Comparison of ENCODE assay signal across 8 cellular contexts in genomic region chr17:82752371-82753200, GRCh38. TPM values are rescaled to one million over a fixed set of nuclear protein-coding genes. Genes with fewer than 3 reads are reported as not detected.
A peak's percentile ranks its signal among the peaks of the same experiment; 100 is the strongest.
DNase-seq lines count a peak whose midpoint lies in the region; ATAC-seq and TF ChIP-seq lines count a peak whose summit lies in the region.

No MANE protein-coding gene starts in this region.

- peak overlapping the region; percentile 89; the same call in 1 of the 2 replicates for H2AFZ ChIP-seq in PC-3 (ENCODE audit: low read length)

- peaks cover 36% of the 10 kb centered on the region for H3K79me2 ChIP-seq in PC-3 (ENCODE audit: low read length)

- no peaks in the 10 kb centered on the region for H3F3A ChIP-seq in PC-3 (ENCODE audit: low read length, unreplicated experiment)

- H3K36me3 ChIP-seq in PC-3 (ENCODE audit: low read depth, low read length) (peaks cover under 1% of the 10 kb centered on the region; the same call in 1 of the 2 replicates), duodenal mucosa (ENCODE audit: control insufficient read depth in 1 of 2, insufficient read depth in 2 of 2, low read length in 2 of 2) (no peaks in the 10 kb centered on the region), aorta (ENCODE audit: control insufficient read depth in 1 of 2, insufficient read depth in 2 of 2, low read length in 1 of 2) (no peaks in the 10 kb centered on the region)

- CTCF ChIA-PET in PC-3 (lab: Charles Lee): no interaction called here

- H3K4me3 ChIP-seq in PC-3 (ENCODE audit: low read length) (peak overlapping the region; percentile 79), duodenal mucosa (ENCODE audit: low read depth in 1 of 2, low read length in 2 of 2) (peak overlapping the region; percentile 86 to 87), aorta (ENCODE audit: low read length in 2 of 2) (peak overlapping the region; percentile 90 to 91)

- H3K9me3 ChIP-seq in PC-3 (ENCODE audit: low read length): no peaks in the 10 kb centered on the region
- H3K9me3 ChIP-seq in duodenal mucosa (ENCODE audit: control insufficient read depth in 1 of 2, low read length in 2 of 2): no peaks in the 10 kb centered on the region
- no peaks in the 10 kb centered on the region for H3K9me3 ChIP-seq in aorta (ENCODE audit: control insufficient read depth, low read length)

- H3K27ac ChIP-seq in PC-3 (ENCODE audit: low read length) (0 out of 2 replicates have a peak overlapping the region, but pooled peaks have one; percentile 64), duodenal mucosa (ENCODE audit: low read depth, low read length) (no peak overlapping the region), aorta (ENCODE audit: low read depth in 1 of 2, low read length in 2 of 2) (peak overlapping the region in 1 of 2 donors; percentile 39)

- TF ChIP-seq CTCF in PC-3 (conservative IDR thresholded peaks at IDR 0.05; ENCODE audit: low read depth, low read length): no peak
- TF ChIP-seq CTCF in mesothelial cell of epicardium (IDR thresholded peaks at IDR 0.05; ENCODE audit: unreplicated experiment): no peak

- 1% methylated on average over 71 to 72 of the region's 72 CpGs for WGBS in aorta, 2 donors

- H3K9ac ChIP-seq in PC-3 (ENCODE audit: low read length) (peak overlapping the region; percentile 85), duodenal mucosa (ENCODE audit: low read depth in 1 of 2, low read length in 2 of 2) (peak overlapping the region; percentile 64 to 72)

- POLR2A ChIA-PET in PC-3 (lab: Charles Lee; ENCODE audit: unreplicated experiment): no interaction called here

- peak overlapping the region; percentile 40 for H3K27ac Mint-ChIP-seq in mesothelial cell of epicardium

- no peaks in the 10 kb centered on the region for H3K9me2 ChIP-seq in PC-3 (replicated peaks; ENCODE audit: low read length)

- H4K20me1 ChIP-seq in PC-3 (ENCODE audit: low read length): peaks cover 11% of the 10 kb centered on the region; the same call in 1 of the 2 replicates

- BruUV-seq in PC-3 (replicated peaks; lab: Mats Ljungman, UMichigan): TSS peak; percentile 33

- no peaks in the 10 kb centered on the region for H3K27me3 ChIP-seq in PC-3 (ENCODE audit: low read length)
- H3K27me3 ChIP-seq in duodenal mucosa (ENCODE audit: control insufficient read depth in 1 of 2, insufficient read depth in 2 of 2, low read length in 2 of 2): no peaks in the 10 kb centered on the region
- H3K27me3 ChIP-seq in aorta (ENCODE audit: control insufficient read depth in 1 of 2, insufficient read depth in 2 of 2, low read length in 1 of 2): no peaks in the 10 kb centered on the region

- intact Hi-C loops in PC-3 (cut with micrococcal nuclease) (no loop called here), aorta (cut with DNase I) (loop anchor here in 1 of 2 donors (5.0 kb wide), 2 partner anchors 35 to 55 kb away; partner anchors contain the start of genes FN3KRP and RAB40B)

- H3K4me3 Mint-ChIP-seq in activated T-cell treated with anti-CD3 and anti-CD28 coated beads, Interleukin-2, amount 50 U/mL, for 4 hours: peak overlapping the region; percentile 87
- peak overlapping the region; percentile 79 for H3K4me3 Mint-ChIP-seq in mesothelial cell of epicardium

- peaks cover 4% of the 10 kb centered on the region; the same call in 1 of the 2 replicates for H3K4me1 ChIP-seq in PC-3 (ENCODE audit: insufficient read depth, low read length)
- peaks cover 7 to 9% of the 10 kb centered on the region in 2 donors for H3K4me1 ChIP-seq in duodenal mucosa (ENCODE audit: control insufficient read depth in 1 of 2, insufficient read depth in 2 of 2, low read length in 2 of 2)
- no peaks in the 10 kb centered on the region for H3K4me1 ChIP-seq in aorta (ENCODE audit: control insufficient read depth in 1 of 2, insufficient read depth in 2 of 2, low read length in 2 of 2)

- H3K36me3 Mint-ChIP-seq in activated T-cell treated with anti-CD3 and anti-CD28 coated beads, Interleukin-2, amount 50 U/mL, for 4 hours (ENCODE audit: insufficient read depth): peaks cover 10% of the 10 kb centered on the region
- peaks cover 10% of the 10 kb centered on the region for H3K36me3 Mint-ChIP-seq in mesothelial cell of epicardium

- H3K27me3 Mint-ChIP-seq in activated T-cell treated with anti-CD3 and anti-CD28 coated beads, Interleukin-2, amount 50 U/mL, for 4 hours (ENCODE audit: low read depth): no peaks in the 10 kb centered on the region
- no peaks in the 10 kb centered on the region for H3K27me3 Mint-ChIP-seq in mesothelial cell of epicardium (ENCODE audit: low read depth)

- no peaks in the 10 kb centered on the region for H3K9me3 Mint-ChIP-seq in activated T-cell treated with anti-CD3 and anti-CD28 coated beads, Interleukin-2, amount 50 U/mL, for 4 hours
- H3K9me3 Mint-ChIP-seq in mesothelial cell of epicardium: peaks cover 8% of the 10 kb centered on the region

- ATAC-seq in activated T-cell treated with anti-CD3 and anti-CD28 coated beads, Interleukin-2, amount 50 U/mL, for 4 hours: peak; percentile 35 to 47
- ATAC-seq in HG02840 (IDR thresholded peaks at IDR 0.05; ENCODE audit: low FRiP score, unreplicated experiment): peak; percentile 20
- peak; percentile 44 for ATAC-seq in PC-3
- no peak for ATAC-seq in aorta (ENCODE audit: low FRiP score)

- H3K4me2 ChIP-seq in PC-3 (ENCODE audit: low read length): peak overlapping the region; percentile 81

- peaks cover 25% of the 10 kb centered on the region for H3K4me1 Mint-ChIP-seq in activated T-cell treated with anti-CD3 and anti-CD28 coated beads, Interleukin-2, amount 50 U/mL, for 4 hours (ENCODE audit: low read depth)
- H3K4me1 Mint-ChIP-seq in mesothelial cell of epicardium: peaks cover 35% of the 10 kb centered on the region

- no peak for DNase-seq in activated T-cell treated with anti-CD3 and anti-CD28 coated beads, Interleukin-2, amount 50 U/mL, for 4 hours
- DNase-seq in activated T-cell treated with anti-CD3 and anti-CD28 coated beads for 4 hours (no peak), PC-3 (no peak), mesothelial cell of epicardium (ENCODE audit: low spot score in 2 of 2, unreplicated experiment in 2 of 2) (peak in 1 of 2 experiments; percentile 64), aorta (peak in 1 of 2 donors; percentile 63), superior temporal gyrus (ENCODE audit: extremely low spot score) (no peak)

RNA-seq across cellular contexts. Expression of gene TBCD, which starts 0.7 kb away (rescaled TPM):
- 10 to 100 TPM; 63.5 to 76.7 (median 66.1) TPM for total RNA-seq in activated T-cell treated with anti-CD3 and anti-CD28 coated beads, Interleukin-2, amount 50 U/mL, for 4 hours
- total RNA-seq in PC-3 (2014; rRNA removed) (29.6 and 52.5 TPM in 2 replicates), mesothelial cell of epicardium (102 to 117 TPM (median 103 TPM) in 3 replicates), aorta (100 to 1,000 TPM in 1 of 2 donors, 10 to 100 TPM in 1; 97.1 to 125 TPM)
- polyA plus RNA-seq in aorta: 100 to 1,000 TPM in 1 of 2 donors, 10 to 100 TPM in 1; 20.0 to 182 TPM

RNA-seq across cellular contexts. Expression of gene FN3K, which starts 17.2 kb away (rescaled TPM):
- total RNA-seq in activated T-cell treated with anti-CD3 and anti-CD28 coated beads, Interleukin-2, amount 50 U/mL, for 4 hours: 1 to 10 TPM in 2 of 3 donors, under 1 TPM in 1; 0.79 to 1.3 (median 1.0) TPM
- total RNA-seq in PC-3 (2014; rRNA removed) (8.4 and 14.7 TPM in 2 replicates), mesothelial cell of epicardium (31.9 to 33.3 TPM (median 33.0 TPM) in 3 replicates), aorta (10 to 100 TPM; 10.8 to 23.0 TPM)
- polyA plus RNA-seq in aorta: 10 to 100 TPM; 14.0 to 20.9 TPM

RNA-seq across cellular contexts. Expression of gene FN3KRP, which starts 36.1 kb away (rescaled TPM):
- 10 to 100 TPM; 34.9 to 43.8 (median 36.0) TPM for total RNA-seq in activated T-cell treated with anti-CD3 and anti-CD28 coated beads, Interleukin-2, amount 50 U/mL, for 4 hours
- total RNA-seq in PC-3 (2014; rRNA removed) (32.9 and 37.4 TPM in 2 replicates), mesothelial cell of epicardium (30.3 to 31.6 TPM (median 30.6 TPM) in 3 replicates), aorta (10 to 100 TPM; 18.6 to 26.7 TPM)
- 10 to 100 TPM; 25.3 to 35.2 TPM for polyA plus RNA-seq in aorta

RNA-seq across cellular contexts. Expression of gene RAB40B, which starts 54.1 kb away (rescaled TPM):
- 1 to 10 TPM; 3.8 to 4.8 (median 4.1) TPM for total RNA-seq in activated T-cell treated with anti-CD3 and anti-CD28 coated beads, Interleukin-2, amount 50 U/mL, for 4 hours
- total RNA-seq in PC-3 (2014; rRNA removed): 16.5 and 22.4 TPM in 2 replicates
- total RNA-seq in mesothelial cell of epicardium: 25.0 to 26.5 TPM (median 25.5 TPM) in 3 replicates
- 10 to 100 TPM in 1 of 2 donors, 1 to 10 TPM in 1; 4.5 to 10.7 TPM for total RNA-seq in aorta
- 10 to 100 TPM; 11.6 to 19.5 TPM for polyA plus RNA-seq in aorta
